Comparison of ENCODE assay signal across 28 cellular contexts in the genomic region with DNA sequence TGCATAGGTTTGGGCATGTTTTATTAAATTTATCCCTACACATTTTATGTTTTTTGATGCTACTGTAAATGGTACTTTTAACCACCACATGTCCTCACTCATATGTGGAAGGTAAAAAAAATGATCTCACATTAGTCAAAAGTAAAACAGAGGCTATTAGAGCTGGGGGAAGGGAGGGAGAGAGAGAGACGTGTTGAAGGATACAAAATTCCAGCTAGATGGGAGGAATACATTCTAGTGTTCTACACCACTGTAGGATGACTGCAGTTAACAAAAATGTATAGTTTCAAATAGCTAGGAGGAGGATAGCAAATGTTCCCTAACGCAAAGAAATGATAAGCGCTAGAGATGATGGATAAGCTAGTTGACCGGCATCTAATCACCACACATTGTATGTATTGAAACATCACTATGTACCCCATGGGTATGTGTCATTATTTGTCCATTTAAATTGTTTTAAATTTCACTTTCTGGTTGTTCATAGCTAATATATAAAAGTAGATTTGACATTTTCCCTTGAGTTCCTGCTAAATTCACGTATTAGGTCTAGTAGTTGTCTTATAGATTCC.
"Had no signal": no experiment of that assay in that cellular context is flagged by ENCODE, and none has a peak within 500 bp of the region (broad histone marks: within the 10 kb centered on the region; RNA-seq: fewer than 3 reads in every experiment).

No MANE protein-coding gene starts in this region.

- H3K4me3 Mint-ChIP-seq: activated CD4-positive, alpha-beta memory T cell treated with anti-CD3 and anti-CD28 coated beads for 36 hours; activated CD4-positive, alpha-beta T cell treated with anti-CD3 and anti-CD28 coated beads for 36 hours; activated CD4-positive, alpha-beta T cell treated with anti-CD3 and anti-CD28 coated beads, Interleukin-2, amount 10 ng/mL, durations not matched to agents 24 days and 14 days; activated CD8-positive, alpha-beta memory T cell treated with anti-CD3 and anti-CD28 coated beads, Interleukin-2, amount 10 ng/mL, durations not matched to agents 7 days and 5 days; activated CD8-positive, alpha-beta T cell treated with anti-CD3 and anti-CD28 coated beads, Interleukin-2, amount 10 ng/mL, durations not matched to agents 7 days and 5 days; activated naive CD8-positive, alpha-beta T cell treated with anti-CD3 and anti-CD28 coated beads for 36 hours; activated naive CD8-positive, alpha-beta T cell treated with anti-CD3 and anti-CD28 coated beads, Interleukin-2, amount 50 U/mL, for 24 hours; activated T-cell treated with anti-CD3 and anti-CD28 coated beads, Interleukin-2, amount 50 U/mL, for 72 hours; T-cell had no signal

- H3K9me3 Mint-ChIP-seq: activated CD4-positive, alpha-beta memory T cell treated with anti-CD3 and anti-CD28 coated beads for 36 hours; activated CD4-positive, alpha-beta T cell treated with anti-CD3 and anti-CD28 coated beads, Interleukin-2, amount 10 ng/mL, durations not matched to agents 24 days and 14 days; activated naive CD8-positive, alpha-beta T cell treated with anti-CD3 and anti-CD28 coated beads for 36 hours; activated naive CD8-positive, alpha-beta T cell treated with anti-CD3 and anti-CD28 coated beads, Interleukin-2, amount 50 U/mL, for 24 hours; activated T-cell treated with anti-CD3 and anti-CD28 coated beads, Interleukin-2, amount 50 U/mL, for 72 hours; T-cell had no signal

- H3K27ac Mint-ChIP-seq: activated CD4-positive, alpha-beta memory T cell treated with anti-CD3 and anti-CD28 coated beads for 36 hours; activated CD4-positive, alpha-beta T cell treated with anti-CD3 and anti-CD28 coated beads for 36 hours; activated CD4-positive, alpha-beta T cell treated with anti-CD3 and anti-CD28 coated beads, Interleukin-2, amount 10 ng/mL, durations not matched to agents 24 days and 14 days; activated CD8-positive, alpha-beta memory T cell treated with anti-CD3 and anti-CD28 coated beads, Interleukin-2, amount 10 ng/mL, durations not matched to agents 7 days and 5 days; activated CD8-positive, alpha-beta T cell treated with anti-CD3 and anti-CD28 coated beads, Interleukin-2, amount 10 ng/mL, durations not matched to agents 7 days and 5 days; activated naive CD8-positive, alpha-beta T cell treated with anti-CD3 and anti-CD28 coated beads for 36 hours; activated naive CD8-positive, alpha-beta T cell treated with anti-CD3 and anti-CD28 coated beads, Interleukin-2, amount 50 U/mL, for 24 hours; activated T-cell treated with anti-CD3 and anti-CD28 coated beads, Interleukin-2, amount 50 U/mL, for 72 hours; T-cell had no signal

- DNase-seq: activated CD4-positive, alpha-beta memory T cell treated with anti-CD3 and anti-CD28 coated beads for 36 hours; activated CD4-positive, alpha-beta T cell treated with anti-CD3 and anti-CD28 coated beads for 36 hours; activated CD4-positive, alpha-beta T cell treated with anti-CD3 and anti-CD28 coated beads, Interleukin-2, amount 10 ng/mL, durations not matched to agents 24 days and 14 days; activated CD4-positive, CD25-positive, alpha-beta regulatory T cell; activated CD4-positive, CD25-positive, alpha-beta regulatory T cell treated with anti-CD3 and anti-CD28 coated beads, Interleukin-2, amount 50 U/mL, for 72 hours; activated CD8-positive, alpha-beta memory T cell treated with anti-CD3 and anti-CD28 coated beads, Interleukin-2, amount 10 ng/mL, durations not matched to agents 7 days and 5 days; activated CD8-positive, alpha-beta memory T cell treated with anti-CD3 and anti-CD28 coated beads, Interleukin-2, amount 50 U/mL, for 4 hours; activated CD8-positive, alpha-beta T cell treated with anti-CD3 and anti-CD28 coated beads, Interleukin-2, amount 10 ng/mL, durations not matched to agents 7 days and 5 days; activated gamma-delta T cell; activated naive CD4-positive, alpha-beta T cell treated with anti-CD3 and anti-CD28 coated beads, Interleukin-2, amount 50 U/mL, for 16 hours; activated naive CD4-positive, alpha-beta T cell treated with Interleukin-2 at 50 U/mL for 16 hours; activated naive CD8-positive, alpha-beta T cell treated with anti-CD3 and anti-CD28 coated beads for 36 hours; activated naive CD8-positive, alpha-beta T cell treated with anti-CD3 and anti-CD28 coated beads, Interleukin-2, amount 50 U/mL, for 24 hours; activated T-cell treated with anti-CD3 and anti-CD28 coated beads, Interleukin-2, amount 50 U/mL, for 72 hours; amniotic stem cell; anterior cingulate cortex; body of pancreas; caudate nucleus; colonic mucosa; effector CD8-positive, alpha-beta T cell; esophagus squamous epithelium; foreskin fibroblast; SW 1271; T-cell; T-helper 2 cell had no signal

- H3K27me3 Mint-ChIP-seq: activated CD4-positive, alpha-beta memory T cell treated with anti-CD3 and anti-CD28 coated beads for 36 hours; activated CD4-positive, alpha-beta T cell treated with anti-CD3 and anti-CD28 coated beads for 36 hours; activated naive CD8-positive, alpha-beta T cell treated with anti-CD3 and anti-CD28 coated beads for 36 hours; activated naive CD8-positive, alpha-beta T cell treated with anti-CD3 and anti-CD28 coated beads, Interleukin-2, amount 50 U/mL, for 24 hours; T-cell had no signal

- FAIRE-seq: endometrium, endothelial cell of umbilical vein, frontal cortex had no signal

- H3K36me3 Mint-ChIP-seq: activated CD4-positive, alpha-beta memory T cell treated with anti-CD3 and anti-CD28 coated beads for 36 hours; activated CD8-positive, alpha-beta memory T cell treated with anti-CD3 and anti-CD28 coated beads, Interleukin-2, amount 10 ng/mL, durations not matched to agents 7 days and 5 days; activated naive CD8-positive, alpha-beta T cell treated with anti-CD3 and anti-CD28 coated beads for 36 hours; T-cell had no signal

- ATAC-seq: activated CD4-positive, alpha-beta T cell treated with anti-CD3 and anti-CD28 coated beads for 36 hours; activated CD8-positive, alpha-beta memory T cell treated with anti-CD3 and anti-CD28 coated beads, Interleukin-2, amount 10 ng/mL, durations not matched to agents 7 days and 5 days; activated CD8-positive, alpha-beta T cell treated with anti-CD3 and anti-CD28 coated beads, Interleukin-2, amount 10 ng/mL, durations not matched to agents 7 days and 5 days; activated naive CD8-positive, alpha-beta T cell treated with anti-CD3 and anti-CD28 coated beads, Interleukin-2, amount 50 U/mL, for 24 hours; activated T-cell treated with anti-CD3 and anti-CD28 coated beads, Interleukin-2, amount 50 U/mL, for 72 hours; T-cell had no signal

- H3K4me1 Mint-ChIP-seq: activated CD4-positive, alpha-beta T cell treated with anti-CD3 and anti-CD28 coated beads, Interleukin-2, amount 10 ng/mL, durations not matched to agents 24 days and 14 days; activated CD8-positive, alpha-beta memory T cell treated with anti-CD3 and anti-CD28 coated beads, Interleukin-2, amount 10 ng/mL, durations not matched to agents 7 days and 5 days; activated naive CD8-positive, alpha-beta T cell treated with anti-CD3 and anti-CD28 coated beads for 36 hours; activated naive CD8-positive, alpha-beta T cell treated with anti-CD3 and anti-CD28 coated beads, Interleukin-2, amount 50 U/mL, for 24 hours had no signal
